In genomic region chr2:32946314-32947075, GRCh38 we compare ENCODE assay signal across 9 cellular contexts. TPM values are rescaled to one million over a fixed set of nuclear protein-coding genes. Genes with fewer than 3 reads are reported as not detected.
DNase-seq lines count a peak whose midpoint lies in the region; ATAC-seq, FAIRE-seq and TF ChIP-seq lines count a peak whose summit lies in the region.
"Had no signal": no experiment of that assay in that cellular context is flagged by ENCODE, and none has a peak within 500 bp of the region (broad histone marks: within the 10 kb centered on the region; RNA-seq: fewer than 3 reads in every experiment).

A gene with protein sequence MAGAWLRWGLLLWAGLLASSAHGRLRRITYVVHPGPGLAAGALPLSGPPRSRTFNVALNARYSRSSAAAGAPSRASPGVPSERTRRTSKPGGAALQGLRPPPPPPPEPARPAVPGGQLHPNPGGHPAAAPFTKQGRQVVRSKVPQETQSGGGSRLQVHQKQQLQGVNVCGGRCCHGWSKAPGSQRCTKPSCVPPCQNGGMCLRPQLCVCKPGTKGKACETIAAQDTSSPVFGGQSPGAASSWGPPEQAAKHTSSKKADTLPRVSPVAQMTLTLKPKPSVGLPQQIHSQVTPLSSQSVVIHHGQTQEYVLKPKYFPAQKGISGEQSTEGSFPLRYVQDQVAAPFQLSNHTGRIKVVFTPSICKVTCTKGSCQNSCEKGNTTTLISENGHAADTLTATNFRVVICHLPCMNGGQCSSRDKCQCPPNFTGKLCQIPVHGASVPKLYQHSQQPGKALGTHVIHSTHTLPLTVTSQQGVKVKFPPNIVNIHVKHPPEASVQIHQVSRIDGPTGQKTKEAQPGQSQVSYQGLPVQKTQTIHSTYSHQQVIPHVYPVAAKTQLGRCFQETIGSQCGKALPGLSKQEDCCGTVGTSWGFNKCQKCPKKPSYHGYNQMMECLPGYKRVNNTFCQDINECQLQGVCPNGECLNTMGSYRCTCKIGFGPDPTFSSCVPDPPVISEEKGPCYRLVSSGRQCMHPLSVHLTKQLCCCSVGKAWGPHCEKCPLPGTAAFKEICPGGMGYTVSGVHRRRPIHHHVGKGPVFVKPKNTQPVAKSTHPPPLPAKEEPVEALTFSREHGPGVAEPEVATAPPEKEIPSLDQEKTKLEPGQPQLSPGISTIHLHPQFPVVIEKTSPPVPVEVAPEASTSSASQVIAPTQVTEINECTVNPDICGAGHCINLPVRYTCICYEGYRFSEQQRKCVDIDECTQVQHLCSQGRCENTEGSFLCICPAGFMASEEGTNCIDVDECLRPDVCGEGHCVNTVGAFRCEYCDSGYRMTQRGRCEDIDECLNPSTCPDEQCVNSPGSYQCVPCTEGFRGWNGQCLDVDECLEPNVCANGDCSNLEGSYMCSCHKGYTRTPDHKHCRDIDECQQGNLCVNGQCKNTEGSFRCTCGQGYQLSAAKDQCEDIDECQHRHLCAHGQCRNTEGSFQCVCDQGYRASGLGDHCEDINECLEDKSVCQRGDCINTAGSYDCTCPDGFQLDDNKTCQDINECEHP (N-terminal part only) (plus strand): TSS chr2:32946953. CDS start chr2:32947325, 372 bp downstream.

- no peaks in the 10 kb centered on the region for H3K9me3 Mint-ChIP-seq in CD8-positive, alpha-beta T cell
- peaks cover 1% of the 10 kb centered on the region for H3K9me3 Mint-ChIP-seq in neural progenitor cell

- POLR2A ChIA-PET in CD8-positive, alpha-beta T cell (lab: Charles Lee): no interaction called here
- POLR2A ChIA-PET in PC-9 (lab: Charles Lee; ENCODE audit: unreplicated experiment): no interaction called here

- H3K9me3 ChIP-seq in CD8-positive, alpha-beta T cell (ENCODE audit: low read length): no peaks in the 10 kb centered on the region
- H3K9me3 ChIP-seq in PC-9 (ENCODE audit: insufficient read depth, low read depth): no peaks in the 10 kb centered on the region
- H3K9me3 ChIP-seq in neural progenitor cell (ENCODE audit: low read depth): no peaks in the 10 kb centered on the region

- H3K4me2 ChIP-seq in PC-9: peak within 1 kb of the TSS; percentile 95
- peak within 1 kb of the TSS; percentile 85 for H3K4me2 ChIP-seq in neural progenitor cell

- H3K27ac Mint-ChIP-seq in CD8-positive, alpha-beta T cell: no peak within 1 kb of the TSS
- no peak within 1 kb of the TSS for H3K27ac Mint-ChIP-seq in neural progenitor cell

- H3K27ac ChIP-seq in CD8-positive, alpha-beta T cell (ENCODE audit: low read depth, low read length): no peak within 1 kb of the TSS
- no peak within 1 kb of the TSS for H3K27ac ChIP-seq in PC-9
- no peak within 1 kb of the TSS for H3K27ac ChIP-seq in neural progenitor cell
- H3K27ac ChIP-seq in temporal lobe (ENCODE audit: low read depth, low read length): no peak within 1 kb of the TSS
- H3K27ac ChIP-seq: epithelial cell of prostate had no signal

- CTCF ChIA-PET in CD8-positive, alpha-beta T cell (lab: Charles Lee): no interaction called here
- CTCF ChIA-PET in PC-9 (lab: Charles Lee): interaction anchor here (0.6 kb wide), 1 partner anchor 247 kb away, joined by 10 read pairs; no protein-coding TSS in a partner anchor

- H4K20me1 ChIP-seq in PC-9 (ENCODE audit: insufficient read depth) (no peaks in the 10 kb centered on the region), neural progenitor cell (ENCODE audit: low read depth) (no peaks in the 10 kb centered on the region)

- peak within 1 kb of the TSS; percentile 55 for H3K4me3 ChIP-seq in CD8-positive, alpha-beta T cell (ENCODE audit: low read depth, low read length)
- peak within 1 kb of the TSS; percentile 77 for H3K4me3 ChIP-seq in PC-9
- peak within 1 kb of the TSS; percentile 76 for H3K4me3 ChIP-seq in neural progenitor cell

- BruUV-seq in PC-9 (replicated peaks; lab: Mats Ljungman, UMichigan): TSS peak; percentile 51

- no peaks in the 10 kb centered on the region for H3K36me3 Mint-ChIP-seq in CD8-positive, alpha-beta T cell
- H3K36me3 Mint-ChIP-seq in neural progenitor cell: peaks cover 1% of the 10 kb centered on the region

- H2AFZ ChIP-seq in PC-9 (peak within 1 kb of the TSS; percentile 96), neural progenitor cell (replicated peaks) (peak within 1 kb of the TSS; percentile 97)

- DNase-seq in CD8-positive, alpha-beta T cell: peak in 6 of 7 experiments; percentile 19 to 59 (median 32)
- DNase-seq in PC-9: peak; percentile 62 to 68
- DNase-seq in activated effector memory CD4-positive, alpha-beta T cell treated with anti-CD3 and anti-CD28 coated beads, Interleukin-2, amount 50 U/mL, for 16 hours: peak; percentile 84
- DNase-seq in frontal cortex (ENCODE audit: low spot score in 2 of 2): peak; percentile 64 to 76
- peak; percentile 84 for DNase-seq in neural progenitor cell (ENCODE audit: low spot score)

- peak; percentile 75 for ATAC-seq in CD8-positive, alpha-beta T cell
- ATAC-seq in GM19372 (IDR thresholded peaks at IDR 0.05; ENCODE audit: low read depth, unreplicated experiment) (peak; percentile 60), HG03460 (IDR thresholded peaks at IDR 0.05; ENCODE audit: unreplicated experiment) (peak; percentile 61)

- H3K27me3 ChIP-seq in CD8-positive, alpha-beta T cell (ENCODE audit: insufficient read depth, low read length): no peaks in the 10 kb centered on the region
- no peaks in the 10 kb centered on the region for H3K27me3 ChIP-seq in PC-9 (ENCODE audit: insufficient read depth, low read depth)
- H3K27me3 ChIP-seq in neural progenitor cell: no peaks in the 10 kb centered on the region

- peaks cover 3% of the 10 kb centered on the region for H3K4me1 Mint-ChIP-seq in CD8-positive, alpha-beta T cell (ENCODE audit: low read depth)
- peaks cover 15% of the 10 kb centered on the region for H3K4me1 Mint-ChIP-seq in neural progenitor cell

- peaks cover 31% of the 10 kb centered on the region for H3K27me3 Mint-ChIP-seq in CD8-positive, alpha-beta T cell (ENCODE audit: low read depth)
- peaks cover 9% of the 10 kb centered on the region for H3K27me3 Mint-ChIP-seq in neural progenitor cell (ENCODE audit: insufficient read depth, low read depth)

- H3K4me3 Mint-ChIP-seq in CD8-positive, alpha-beta T cell: peak within 1 kb of the TSS; percentile 77
- H3K4me3 Mint-ChIP-seq in neural progenitor cell: peak within 1 kb of the TSS; percentile 89

- no peak within 1 kb of the TSS for H3K9ac ChIP-seq in neural progenitor cell

- no peaks in the 10 kb centered on the region for H3K4me1 ChIP-seq in CD8-positive, alpha-beta T cell (ENCODE audit: insufficient read depth, low read length)
- peaks cover 10% of the 10 kb centered on the region for H3K4me1 ChIP-seq in PC-9 (replicated peaks; ENCODE audit: insufficient read depth)
- H3K4me1 ChIP-seq in neural progenitor cell: peaks cover 10% of the 10 kb centered on the region

- intact Hi-C loops in CD8-positive, alpha-beta T cell (cut with DNase I, micrococcal nuclease): no loop called here
- intact Hi-C loops in PC-9 (cut with micrococcal nuclease; ENCODE audit: unreplicated experiment): loop anchor here (1.0 to 10.0 kb wide), 7 partner anchors 30 to 638 kb away; no protein-coding TSS in a partner anchor

- H3F3A ChIP-seq in PC-9 (ENCODE audit: insufficient read depth, low read depth) (no peaks in the 10 kb centered on the region), neural progenitor cell (ENCODE audit: low read depth) (peaks cover 5% of the 10 kb centered on the region)

- H3K36me3 ChIP-seq in CD8-positive, alpha-beta T cell (ENCODE audit: insufficient read depth, low read length): no peaks in the 10 kb centered on the region
- H3K36me3 ChIP-seq in PC-9 (ENCODE audit: low read depth): no peaks in the 10 kb centered on the region
- no peaks in the 10 kb centered on the region for H3K36me3 ChIP-seq in neural progenitor cell

- no peak for FAIRE-seq in frontal cortex (lab: Jason Lieb, UNC)

- no peaks in the 10 kb centered on the region for H3K79me2 ChIP-seq in PC-9 (ENCODE audit: low read depth)
- peaks cover 5% of the 10 kb centered on the region for H3K79me2 ChIP-seq in neural progenitor cell (ENCODE audit: low read depth)

- TF ChIP-seq CTCF in CD8-positive, alpha-beta T cell (IDR thresholded peaks at IDR 0.05): no peak
- TF ChIP-seq CTCF in PC-9 (conservative IDR thresholded peaks at IDR 0.05): peak; percentile 88
- TF ChIP-seq CTCF in neural progenitor cell (IDR thresholded peaks at IDR 0.05): peak; percentile 85

- no peaks in the 10 kb centered on the region for H3K9me2 ChIP-seq in PC-9 (ENCODE audit: insufficient read depth)

RNA-seq across cellular contexts. Expression of the gene that starts here (rescaled TPM):
- total RNA-seq in CD8-positive, alpha-beta T cell: not detected
- total RNA-seq in PC-9 (2021) (10.3 and 10.4 TPM in 2 replicates), frontal cortex (22.8 TPM), neural progenitor cell (ENCODE audit: low replicate concordance) (50.5 and 61.9 TPM in 2 replicates), temporal lobe (30.7 TPM)

Comparison
In these comparisons a context has a peak if more than half of its experiments do, and no peak if none do; other contexts are left out.
1. RNA of the gene that starts here (total RNA-seq): 50.5 to 61.9 TPM in neural progenitor cell, 30.7 TPM in temporal lobe (single experiment), 22.8 TPM in frontal cortex (single experiment) and 10.3 to 10.4 TPM in PC-9; not detected in CD8-positive, alpha-beta T cell; every median in the first group is over 10 times any median in the second.
2. Peak in DNase-seq, ATAC-seq and H3K4me3 ChIP-seq in CD8-positive, alpha-beta T cell; RNA of the gene not detected or under 1 TPM.
3. DNase-seq: peak in every context shown above with its lines; median percentile 84 in activated effector memory CD4-positive, alpha-beta T cell treated with anti-CD3 and anti-CD28 coated beads, Interleukin-2, amount 50 U/mL, for 16 hours; 84 in neural progenitor cell; 70 in frontal cortex; 65 in PC-9; 32 in CD8-positive, alpha-beta T cell.
4. Peak in every context shown above with its lines, with median percentiles within 50 percentile points of each other: ATAC-seq and H3K4me3 ChIP-seq.